Comparison of ENCODE assay signal across 10 cellular contexts in the genomic region with DNA sequence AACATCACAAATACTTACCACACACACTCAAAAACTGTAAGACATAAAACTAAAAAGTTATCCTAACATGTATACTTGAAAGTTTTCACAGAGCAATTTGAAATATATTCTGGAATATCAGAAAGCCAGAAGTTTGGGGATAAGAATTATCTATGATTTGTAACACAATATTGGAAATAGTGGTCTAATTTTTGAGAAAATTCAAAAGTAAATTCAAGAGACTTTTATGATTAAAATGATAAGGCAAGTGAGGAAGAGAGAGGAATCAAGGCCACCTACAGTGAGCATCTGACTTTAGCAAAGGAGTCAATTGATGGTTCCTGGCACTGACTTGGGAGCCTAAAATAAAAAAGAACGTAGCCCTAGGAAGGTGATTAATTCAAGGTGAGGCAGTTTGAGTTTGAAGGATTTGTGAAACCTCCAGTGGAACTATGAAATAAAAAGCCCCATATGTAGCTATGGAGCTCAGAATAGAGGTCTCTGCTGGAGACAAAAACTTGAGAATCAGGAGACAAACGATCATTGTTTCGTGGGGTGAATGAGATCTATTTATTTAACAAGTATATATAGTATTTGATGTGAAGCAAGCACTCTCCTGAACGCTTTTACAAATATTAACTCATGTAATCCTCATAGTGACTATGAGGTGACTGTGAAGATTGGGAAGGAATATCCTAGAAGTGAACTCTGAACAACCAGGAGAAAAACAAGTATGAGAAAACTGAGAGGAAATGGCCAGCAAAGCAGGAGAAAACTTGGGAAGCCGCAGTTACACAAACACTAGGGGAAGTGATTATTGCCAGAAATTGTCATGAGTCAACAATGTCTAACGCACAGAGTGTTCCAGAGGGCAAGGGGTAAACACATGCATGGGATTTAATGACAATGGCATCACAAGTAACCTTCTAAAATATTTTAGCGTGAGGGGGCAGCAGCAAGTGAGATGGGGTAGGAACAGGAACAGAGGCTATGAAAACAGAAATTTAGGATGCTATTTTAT. TPM values are rescaled to one million over a fixed set of nuclear protein-coding genes. Genes with fewer than 3 reads are reported as not detected.
DNase-seq lines count a peak whose midpoint lies in the region; ATAC-seq, FAIRE-seq and TF ChIP-seq lines count a peak whose summit lies in the region.
"Had no signal": no experiment of that assay in that cellular context is flagged by ENCODE, and none has a peak within 500 bp of the region (broad histone marks: within the 10 kb centered on the region; RNA-seq: fewer than 3 reads in every experiment).

No MANE protein-coding gene starts in this region.

- TF ChIP-seq CTCF in fibroblast of the aortic adventitia (IDR thresholded peaks at IDR 0.05; ENCODE audit: insufficient read depth, low read length) (no peak), pancreas (IDR thresholded peaks at IDR 0.05) (no peak)

- peaks cover 16% of the 10 kb centered on the region for H3K36me3 ChIP-seq in SJCRH30
- H3K36me3 ChIP-seq in pancreas = no peaks in the 10 kb centered on the region
- H3K36me3 ChIP-seq in HAP-1 (replicated peaks) = no peaks in the 10 kb centered on the region

- H3K4me3 ChIP-seq in SJCRH30 (peak overlapping the region; percentile 1; the same call in 1 of the 2 replicates), fibroblast of the aortic adventitia (ENCODE audit: low read depth, low read length) (peak overlapping the region; percentile 34), pancreas (no peak overlapping the region), HAP-1 (no peak overlapping the region)

- H3K27ac ChIP-seq in SJCRH30 = peak overlapping the region; percentile 34
- peak overlapping the region in 2 of 4 donors; percentile 64 to 72 for H3K27ac ChIP-seq in pancreas

- intact Hi-C loops in pancreas (cut with DNase I) = no loop called here

- DNase-seq in AG20443 (ENCODE audit: low spot score) (peak; percentile 73), SJCRH30 (peak; percentile 58 to 78), fibroblast of the aortic adventitia (ENCODE audit: low read depth) (peak; percentile 94), pancreas (no peak), HAP-1 (ENCODE audit: low spot score in 2 of 2) (no peak)
- DNase-seq in activated CD8-positive, alpha-beta memory T cell treated with anti-CD3 and anti-CD28 coated beads, Interleukin-2, amount 50 U/mL, for 48 hours = no peak
- DNase-seq in activated CD4-positive, alpha-beta T cell treated with anti-CD3 and anti-CD28 coated beads for 48 hours = no peak
- DNase-seq: caudate nucleus, DMS79 had no signal

- in situ Hi-C loops in HAP-1 (cut with MboI; ENCODE audit: low sequenced_read_pairs) = no loop called here

- 10 to 11% methylated on average over 7 of the region's 7 CpGs for WGBS in pancreas, 2 donors

- peak; percentile 66 to 89 (median 84) for ATAC-seq in pancreas
- ATAC-seq in GM18870 (IDR thresholded peaks at IDR 0.05; ENCODE audit: unreplicated experiment) = no peak

- H3K27me3 ChIP-seq in SJCRH30 (no peaks in the 10 kb centered on the region), pancreas (no peaks in the 10 kb centered on the region), HAP-1 (ENCODE audit: low read depth) (no peaks in the 10 kb centered on the region)

- H3K9me3 ChIP-seq in SJCRH30 (replicated peaks) = peaks cover 6% of the 10 kb centered on the region; the same call in 1 of the 2 replicates
- no peaks in the 10 kb centered on the region for H3K9me3 ChIP-seq in pancreas
- no peaks in the 10 kb centered on the region for H3K9me3 ChIP-seq in HAP-1

- FAIRE-seq in pancreas (lab: Jason Lieb, UNC) = no peak

- peaks cover 42% of the 10 kb centered on the region for H3K4me1 ChIP-seq in SJCRH30
- H3K4me1 ChIP-seq in pancreas = peaks cover 3 to 30% (median 22%) of the 10 kb centered on the region in 3 donors
- no peaks in the 10 kb centered on the region for H3K4me1 ChIP-seq in HAP-1

RNA-seq across cellular contexts. Expression of a gene that starts 12.8 kb away (rescaled TPM):
- total RNA-seq in SJCRH30 (2014; rRNA removed; shearing (Covaris generic)) = 64.2 and 66.2 TPM in 2 replicates
- total RNA-seq in fibroblast of the aortic adventitia (ENCODE audit: low replicate concordance) = 72.5 and 596 TPM in 2 replicates
- total RNA-seq in pancreas = 10 to 100 TPM in 5 of 6 donors, 1 to 10 TPM in 1; 7.9 to 25.8 (median 21.6) TPM
- 10 to 100 TPM; 11.9 to 15.4 TPM for polyA plus RNA-seq in pancreas

Comparison
In these comparisons a context has a peak if more than half of its experiments do, and no peak if none do; other contexts are left out.
1. DNase-seq: peak in AG20443 (single experiment), SJCRH30 (2 of 2) and fibroblast of the aortic adventitia (single experiment); none in pancreas (0 of 6), activated CD8-positive, alpha-beta memory T cell treated with anti-CD3 and anti-CD28 coated beads, Interleukin-2, amount 50 U/mL, for 48 hours (single experiment), HAP-1 (0 of 2) and activated CD4-positive, alpha-beta T cell treated with anti-CD3 and anti-CD28 coated beads for 48 hours (single experiment).
2. H3K4me3 ChIP-seq: peak in SJCRH30 (single experiment) and fibroblast of the aortic adventitia (single experiment); none in pancreas (0 of 4) and HAP-1 (single experiment).